In the genomic region with DNA sequence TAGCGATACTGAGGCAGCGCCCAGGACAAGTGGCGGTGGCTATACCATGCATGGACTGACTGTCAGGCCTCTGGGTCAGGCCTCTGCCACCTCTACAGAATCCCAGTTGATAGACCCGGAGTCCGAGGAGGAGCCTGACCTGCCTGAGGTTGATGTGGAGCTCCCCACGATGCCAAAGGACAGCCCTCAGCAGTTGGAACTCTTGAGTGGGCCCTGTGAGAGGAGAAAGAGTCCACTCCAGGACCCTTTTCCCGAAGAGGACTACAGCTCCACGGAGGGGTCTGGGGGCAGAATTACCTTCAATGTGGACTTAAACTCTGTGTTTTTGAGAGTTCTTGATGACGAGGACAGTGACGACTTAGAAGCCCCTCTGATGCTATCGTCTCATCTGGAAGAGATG, we compare ENCODE assay signal across 27 cellular contexts.
"Had no signal": no experiment of that assay in that cellular context is flagged by ENCODE, and none has a peak within 500 bp of the region (broad histone marks: within the 10 kb centered on the region; RNA-seq: fewer than 3 reads in every experiment).

No MANE protein-coding gene starts in this region.

- ATAC-seq: activated CD8-positive, alpha-beta T cell treated with anti-CD3 and anti-CD28 coated beads for 36 hours; effector memory CD8-positive, alpha-beta T cell; gastroesophageal sphincter; left cardiac atrium; left ventricle myocardium superior; naive thymus-derived CD8-positive, alpha-beta T cell; pancreas; stimulated activated naive B cell treated with anti-CD40 and anti-IgM and Interleukin-4, amounts not matched to agents 10 μg/mL and 1 μg/mL and 100 μg/mL, for 72 hours had no signal

- H3K4me1 ChIP-seq: prostate gland had no signal

- H3K27ac Mint-ChIP-seq: activated CD8-positive, alpha-beta T cell treated with anti-CD3 and anti-CD28 coated beads for 36 hours; activated naive CD8-positive, alpha-beta T cell treated with anti-CD3 and anti-CD28 coated beads, Interleukin-2, amount 10 ng/mL, durations not matched to agents 7 days and 5 days; effector memory CD8-positive, alpha-beta T cell; mesothelial cell of epicardium; stimulated activated naive B cell treated with anti-CD40 and anti-IgM and Interleukin-4, amounts not matched to agents 10 μg/mL and 1 μg/mL and 100 μg/mL, for 72 hours had no signal

- H3K36me3 ChIP-seq: pancreas, prostate gland, suprapubic skin had no signal

- H2AFZ ChIP-seq: hepatocyte had no signal

- H3K4me3 ChIP-seq: coronary artery, gastroesophageal sphincter, hepatocyte, pancreas, prostate gland, sigmoid colon, smooth muscle cell, suprapubic skin, tibial artery had no signal

- H3K4me3 Mint-ChIP-seq: activated CD8-positive, alpha-beta T cell treated with anti-CD3 and anti-CD28 coated beads for 36 hours; activated naive CD8-positive, alpha-beta T cell treated with anti-CD3 and anti-CD28 coated beads, Interleukin-2, amount 10 ng/mL, durations not matched to agents 7 days and 5 days; effector memory CD8-positive, alpha-beta T cell; mesothelial cell of epicardium; stimulated activated naive B cell treated with anti-CD40 and anti-IgM and Interleukin-4, amounts not matched to agents 10 μg/mL and 1 μg/mL and 100 μg/mL, for 72 hours had no signal

- H3K4me2 ChIP-seq: hepatocyte, smooth muscle cell had no signal

- DNase-seq: activated CD4-positive, alpha-beta T cell treated with anti-CD3 and anti-CD28 coated beads for 1 hour; activated CD4-positive, alpha-beta T cell treated with anti-CD3 and anti-CD28 coated beads, Interleukin-2, amount 50 U/mL, for 1 hour; activated CD8-positive, alpha-beta T cell treated with anti-CD3 and anti-CD28 coated beads for 36 hours; activated effector memory CD4-positive, alpha-beta T cell treated with Interleukin-2 at 50 U/mL for 16 hours; activated naive CD4-positive, alpha-beta T cell treated with Interleukin-2 at 50 U/mL for 16 hours; activated naive CD8-positive, alpha-beta T cell treated with anti-CD3 and anti-CD28 coated beads, Interleukin-2, amount 10 ng/mL, durations not matched to agents 7 days and 5 days; brain microvascular endothelial cell; effector memory CD8-positive, alpha-beta T cell; left cardiac atrium; left ventricle myocardium superior; naive thymus-derived CD8-positive, alpha-beta T cell; pancreas; retina; sigmoid colon; stimulated activated CD4-positive, alpha-beta T cell treated with anti-CD3 and anti-CD28 coated beads, Interleukin-1b, Interleukin-23, amount 100 ng/mL, for 48 hours; stimulated activated CD4-positive, alpha-beta T cell treated with anti-CD3 and anti-CD28 coated beads, Interleukin-4, amount 100 ng/mL, for 4 hours; stimulated activated CD8-positive, alpha-beta memory T cell treated with anti-CD3 and anti-CD28 coated beads, Interleukin-4, amount 100 ng/mL, for 48 hours; stimulated activated naive B cell treated with anti-CD40 and anti-IgM and Interleukin-4, amounts not matched to agents 10 μg/mL and 1 μg/mL and 100 μg/mL, for 72 hours; T-helper 9 cell; tibial artery had no signal

- H3K9me3 ChIP-seq: gastroesophageal sphincter, pancreas, prostate gland, sigmoid colon, suprapubic skin, tibial artery had no signal

- H3K27ac ChIP-seq: brain microvascular endothelial cell, coronary artery, gastroesophageal sphincter, hepatocyte, prostate gland, sigmoid colon, suprapubic skin, tibial artery had no signal

- H3K27me3 Mint-ChIP-seq: activated CD8-positive, alpha-beta T cell treated with anti-CD3 and anti-CD28 coated beads for 36 hours; activated naive CD8-positive, alpha-beta T cell treated with anti-CD3 and anti-CD28 coated beads, Interleukin-2, amount 10 ng/mL, durations not matched to agents 7 days and 5 days; effector memory CD8-positive, alpha-beta T cell; naive thymus-derived CD8-positive, alpha-beta T cell; stimulated activated naive B cell treated with anti-CD40 and anti-IgM and Interleukin-4, amounts not matched to agents 10 μg/mL and 1 μg/mL and 100 μg/mL, for 72 hours had no signal

- H3K9me3 Mint-ChIP-seq: activated naive CD8-positive, alpha-beta T cell treated with anti-CD3 and anti-CD28 coated beads, Interleukin-2, amount 10 ng/mL, durations not matched to agents 7 days and 5 days; effector memory CD8-positive, alpha-beta T cell; mesothelial cell of epicardium; naive thymus-derived CD8-positive, alpha-beta T cell; stimulated activated naive B cell treated with anti-CD40 and anti-IgM and Interleukin-4, amounts not matched to agents 10 μg/mL and 1 μg/mL and 100 μg/mL, for 72 hours had no signal

- H3K27me3 ChIP-seq: brain microvascular endothelial cell, gastroesophageal sphincter, hepatocyte, pancreas, sigmoid colon, suprapubic skin, tibial artery had no signal
